18 cellular contexts compared by ENCODE assay signal in the genomic region with DNA sequence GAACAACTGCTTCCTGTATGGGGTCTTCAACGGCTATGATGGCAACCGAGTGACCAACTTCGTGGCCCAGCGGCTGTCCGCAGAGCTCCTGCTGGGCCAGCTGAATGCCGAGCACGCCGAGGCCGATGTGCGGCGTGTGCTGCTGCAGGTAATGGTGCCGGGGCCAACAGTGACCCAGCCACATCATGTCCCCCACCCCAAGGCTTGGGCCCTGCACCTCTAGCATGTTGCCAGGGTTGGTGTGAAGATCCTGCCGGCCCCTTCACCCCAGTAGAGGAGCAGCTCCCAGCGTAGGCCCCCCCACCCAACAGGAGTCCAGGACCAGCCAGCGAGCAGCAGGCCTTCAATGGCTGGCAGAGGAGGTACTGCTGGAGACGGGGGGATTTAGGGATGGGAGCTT.
"Had no signal": no experiment of that assay in that cellular context is flagged by ENCODE, and none has a peak within 500 bp of the region (broad histone marks: within the 10 kb centered on the region; RNA-seq: fewer than 3 reads in every experiment).

No MANE protein-coding gene starts in this region.

- DNase-seq: activated gamma-delta T cell treated with Interleukin-2 at 50 U/mL for 16 hours; activated naive CD8-positive, alpha-beta T cell treated with anti-CD3 and anti-CD28 coated beads for 36 hours; activated T-cell treated with anti-CD3 and anti-CD28 coated beads, Interleukin-2, amount 50 U/mL, for 1 hour; amniotic stem cell; left cardiac atrium; lower lobe of right lung; mesendoderm; stimulated activated CD4-positive, alpha-beta T cell treated with anti-CD3 and anti-CD28 coated beads, Interleukin-4, amount 100 ng/mL, for 24 hours; stimulated activated naive CD8-positive, alpha-beta T cell treated with anti-CD3 and anti-CD28 coated beads, Interleukin-15, Interleukin-2, amounts not matched to agents 100 U/mL and 50 U/mL, for 24 hours; upper lobe of left lung had no signal

- H3K9me3 Mint-ChIP-seq: activated naive CD8-positive, alpha-beta T cell treated with anti-CD3 and anti-CD28 coated beads for 36 hours had no signal

- H3K27ac Mint-ChIP-seq: activated naive CD8-positive, alpha-beta T cell treated with anti-CD3 and anti-CD28 coated beads for 36 hours had no signal

- H3K4me3 ChIP-seq: breast epithelium, coronary artery, esophagus muscularis mucosa, gastroesophageal sphincter, lower lobe of right lung, mucosa of descending colon, pancreas, upper lobe of left lung had no signal

- ATAC-seq: gastroesophageal sphincter; lower lobe of right lung; sciatic nerve; SK-N-SH treated with all-trans-retinoic acid at 6 μM for 48 hours; stimulated activated naive CD8-positive, alpha-beta T cell treated with anti-CD3 and anti-CD28 coated beads, Interleukin-15, Interleukin-2, amounts not matched to agents 100 U/mL and 50 U/mL, for 24 hours had no signal

- H3K27me3 ChIP-seq: breast epithelium, esophagus muscularis mucosa, gastroesophageal sphincter, pancreas, upper lobe of left lung had no signal

- H3K27me3 Mint-ChIP-seq: activated naive CD8-positive, alpha-beta T cell treated with anti-CD3 and anti-CD28 coated beads for 36 hours had no signal

- H3K36me3 ChIP-seq: breast epithelium had no signal

- H3K4me1 ChIP-seq: breast epithelium, pancreas had no signal

- H3K9me3 ChIP-seq: breast epithelium, esophagus muscularis mucosa, gastroesophageal sphincter, lower lobe of right lung, mucosa of descending colon, pancreas, upper lobe of left lung had no signal

- H3K27ac ChIP-seq: breast epithelium, coronary artery, esophagus muscularis mucosa, gastroesophageal sphincter, lower lobe of right lung, pancreas, upper lobe of left lung had no signal

- H3K4me3 Mint-ChIP-seq: activated naive CD8-positive, alpha-beta T cell treated with anti-CD3 and anti-CD28 coated beads for 36 hours had no signal
